8 cellular contexts compared by ENCODE assay signal in genomic region chr21:34888569-34889286, GRCh38.
DNase-seq lines count a peak whose midpoint lies in the region; ATAC-seq and TF ChIP-seq lines count a peak whose summit lies in the region.

No MANE protein-coding gene starts in this region.

- no peaks in the 10 kb centered on the region for H3K27me3 Mint-ChIP-seq in T-cell

- in situ Hi-C loops in GM13976 (cut with MboI; ENCODE audit: low sequenced_read_pairs, unreplicated experiment) = loop anchor here (10.0 kb wide), 2 partner anchors 156 to 516 kb away; partner anchors contain the start of gene RUNX1

- ATAC-seq in HG02852 (IDR thresholded peaks at IDR 0.05; ENCODE audit: unreplicated experiment) (peak; percentile 54), T-cell (replicated peaks in 1 of 4) (peak; percentile 44 to 55 (median 50)), right cardiac atrium (peak; percentile 93), aorta (ENCODE audit: low FRiP score) (peak; percentile 91)

- H3K9me3 Mint-ChIP-seq in T-cell = no peaks in the 10 kb centered on the region

- H3K4me1 ChIP-seq in right cardiac atrium (ENCODE audit: control insufficient read depth, insufficient read depth, low read length) (no peaks in the 10 kb centered on the region), aorta (ENCODE audit: control insufficient read depth in 1 of 2, insufficient read depth in 2 of 2, low read length in 2 of 2) (no peaks in the 10 kb centered on the region)

- H3K4me1 Mint-ChIP-seq in T-cell = peaks cover 54 to 66% (median 59%) of the 10 kb centered on the region in 3 donors

- DNase-seq in GM13976 (ENCODE audit: low spot score) (peak; percentile 87), NCI-H1436 treated with DMSO at 0.1 percent for 48 hours (lab: John Stamatoyannopoulos, UW) (peak; percentile 55), T-cell (peak; percentile 29 to 73 (median 53)), amniotic stem cell (lab: John Stamatoyannopoulos, UW) (peak; percentile 89), right cardiac atrium (peak; percentile 95 to 98 (median 96)), putamen (ENCODE audit: low spot score) (peak; percentile 69), aorta (peak; percentile 97)

- no peak for TF ChIP-seq CTCF in GM13976 (IDR thresholded peaks at IDR 0.05; ENCODE audit: borderline replicate concordance, control extremely low read depth, extremely low read depth, insufficient read depth, missing control alignments)

- H3K4me3 ChIP-seq in right cardiac atrium (ENCODE audit: low read length) (peak overlapping the region; percentile 83), aorta (ENCODE audit: low read length in 2 of 2) (peak overlapping the region; percentile 63 to 68)

- H3K36me3 Mint-ChIP-seq in T-cell = peaks cover 3% of the 10 kb centered on the region

- WGBS in right cardiac atrium = under 1% methylated on average over 92 of the region's 92 CpGs
- 0 to 1% methylated on average over 84 to 92 of the region's 92 CpGs for WGBS in aorta, 2 donors

- no peaks in the 10 kb centered on the region for H3K9me3 ChIP-seq in right cardiac atrium (ENCODE audit: control insufficient read depth, low read length)
- H3K9me3 ChIP-seq in aorta (ENCODE audit: control insufficient read depth, low read length) = no peaks in the 10 kb centered on the region

- peak overlapping the region; percentile 89 to 98 (median 96) for H3K4me3 Mint-ChIP-seq in T-cell

- intact Hi-C loops in right cardiac atrium (cut with DNase I) (loop anchor here in 2 of 4 donors (5.0 to 10.0 kb wide), 2 partner anchors 514 to 956 kb away; no protein-coding TSS in a partner anchor), aorta (cut with DNase I) (loop anchor here (5.0 to 10.0 kb wide), 8 partner anchors 81 to 1136 kb away; no protein-coding TSS in a partner anchor)

- H3K27ac Mint-ChIP-seq in T-cell = peak overlapping the region; percentile 96 to 98

- POLR2A ChIA-PET in T-cell (lab: Charles Lee) = interaction anchor here in 1 of 2 donors (1.0 kb wide), 1 partner anchor 160 kb away, joined by 3 read pairs; no protein-coding TSS in a partner anchor

- H3K27me3 ChIP-seq in right cardiac atrium (ENCODE audit: control insufficient read depth, insufficient read depth) = no peaks in the 10 kb centered on the region
- no peaks in the 10 kb centered on the region for H3K27me3 ChIP-seq in aorta (ENCODE audit: control insufficient read depth in 1 of 2, insufficient read depth in 2 of 2, low read length in 1 of 2)

- peak overlapping the region; percentile 54 for H3K27ac ChIP-seq in right cardiac atrium (ENCODE audit: low read length)
- peak overlapping the region in 1 of 2 donors; percentile 48 for H3K27ac ChIP-seq in aorta (ENCODE audit: low read depth in 1 of 2, low read length in 2 of 2)

- no peaks in the 10 kb centered on the region for H3K36me3 ChIP-seq in aorta (ENCODE audit: control insufficient read depth in 1 of 2, insufficient read depth in 2 of 2, low read length in 1 of 2)

- CTCF ChIA-PET in T-cell (lab: Charles Lee) = interaction anchor here (0.6 to 2.1 kb wide), 10 partner anchors 11 to 951 kb away, joined by 3 to 12 read pairs (median 8); no protein-coding TSS in a partner anchor
